Comparison of ENCODE assay signal across 21 cellular contexts in genomic region chr10:5841965-5842364, GRCh38. TPM values are rescaled to one million over a fixed set of nuclear protein-coding genes. Genes with fewer than 3 reads are reported as not detected.
A peak's percentile ranks its signal among the peaks of the same experiment; 100 is the strongest.
DNase-seq lines count a peak whose midpoint lies in the region; ATAC-seq and TF ChIP-seq lines count a peak whose summit lies in the region.
"Had no signal": no experiment of that assay in that cellular context is flagged by ENCODE, and none has a peak within 500 bp of the region (broad histone marks: within the 10 kb centered on the region; RNA-seq: fewer than 3 reads in every experiment).

No MANE protein-coding gene starts in this region.

- peaks cover 48 to 51% (median 50%) of the 10 kb centered on the region in 3 donors for H3K4me1 Mint-ChIP-seq in IgD-negative memory B cell
- peaks cover 89% of the 10 kb centered on the region for H3K4me1 Mint-ChIP-seq in activated B cell treated with CpG ODN at 0.5 μM for 24 hours
- H3K4me1 Mint-ChIP-seq in naive B cell, result peaks cover 56 to 91% (median 70%) of the 10 kb centered on the region in 3 donors

- no peaks in the 10 kb centered on the region for H3K27me3 Mint-ChIP-seq in IgD-negative memory B cell
- no peaks in the 10 kb centered on the region for H3K27me3 Mint-ChIP-seq in activated B cell treated with CpG ODN at 0.5 μM for 24 hours
- H3K27me3 Mint-ChIP-seq in naive B cell, result no peaks in the 10 kb centered on the region

- no peaks in the 10 kb centered on the region for H3K9me3 Mint-ChIP-seq in IgD-negative memory B cell
- no peaks in the 10 kb centered on the region for H3K9me3 Mint-ChIP-seq in activated B cell treated with CpG ODN at 0.5 μM for 24 hours
- no peaks in the 10 kb centered on the region for H3K9me3 Mint-ChIP-seq in naive B cell

- H3K4me3 ChIP-seq in testis (peak overlapping the region; percentile 18 to 43), heart right ventricle (no peak overlapping the region)
- H3K4me3 ChIP-seq: A549, MG63 had no signal

- H3K36me3 ChIP-seq in testis (ENCODE audit: low read depth, missing control alignments) (no peaks in the 10 kb centered on the region), heart right ventricle (no peaks in the 10 kb centered on the region)
- H3K36me3 ChIP-seq: MG63 had no signal

- 63 to 76% methylated on average over 14 of the region's 14 CpGs for WGBS in testis, 2 donors
- WGBS in heart right ventricle, 2 donors, result 96 to 97% methylated on average over 14 of the region's 14 CpGs

- H3K4me1 ChIP-seq in testis, result peaks cover 13% of the 10 kb centered on the region
- H3K4me1 ChIP-seq in heart right ventricle, result peaks cover 3 to 30% (median 10%) of the 10 kb centered on the region in 9 donors
- H3K4me1 ChIP-seq: A549 had no signal

- TF ChIP-seq CTCF in activated B cell treated with CpG ODN at 0.5 μM for 24 hours (IDR thresholded peaks at IDR 0.05) (no peak), testis (IDR thresholded peaks at IDR 0.05) (no peak), heart right ventricle (IDR thresholded peaks at IDR 0.05) (no peak)

- TF ChIP-seq POLR2A in testis (IDR thresholded peaks at IDR 0.05), result no peak

- H3K36me3 Mint-ChIP-seq in IgD-negative memory B cell (peaks cover 2% of the 10 kb centered on the region), activated B cell treated with CpG ODN at 0.5 μM for 24 hours (ENCODE audit: low read depth) (no peaks in the 10 kb centered on the region), naive B cell (no peaks in the 10 kb centered on the region)

- intact Hi-C loops in activated B cell treated with CpG ODN at 0.5 μM for 24 hours (cut with micrococcal nuclease), result loop anchor here (2.0 kb wide), 1 partner anchor 209 kb away; no protein-coding TSS in a partner anchor
- intact Hi-C loops in testis (cut with DNase I; ENCODE audit: low total_unique reads), result no loop called here
- intact Hi-C loops in heart right ventricle (cut with DNase I), result no loop called here

- DNase-seq in activated B cell treated with CpG ODN at 0.5 μM for 24 hours, result no peak
- no peak for DNase-seq in naive B cell
- peak; percentile 51 for DNase-seq in testis
- no peak for DNase-seq in epidermal melanocyte (ENCODE audit: insufficient read length, low spot score)
- no peak for DNase-seq in activated T-cell treated with anti-CD3 and anti-CD28 coated beads, Interleukin-2, amount 50 U/mL, for 48 hours
- DNase-seq in heart right ventricle, result no peak
- DNase-seq: Calu3; DMS153; DND-41; KG1; MG63; NCI-H2029; NCI-H446; NCI-H524 treated with DMSO at 0.1 percent for 48 hours; NCI-H774; NK-92 treated with Interleukin-12 subunit alpha and Interleukin-12 subunit beta, amount 100 ng/mL, for 24 hours; SHP77 treated with DMSO at 0.1 percent for 48 hours had no signal

- no peaks in the 10 kb centered on the region for H3K9me3 ChIP-seq in testis
- H3K9me3 ChIP-seq in heart right ventricle, result no peaks in the 10 kb centered on the region
- H3K9me3 ChIP-seq: A549, MG63 had no signal

- CTCF ChIA-PET in activated B cell treated with CpG ODN at 0.5 μM for 24 hours (lab: Charles Lee), result interaction anchor here (0.8 to 2.2 kb wide), 3 partner anchors 10 to 218 kb away, joined by 3 to 10 read pairs (median 6); no protein-coding TSS in a partner anchor

- H3K27ac Mint-ChIP-seq in IgD-negative memory B cell (peak overlapping the region; percentile 95 to 99 (median 98)), activated B cell treated with CpG ODN at 0.5 μM for 24 hours (peak overlapping the region; percentile 98), naive B cell (peak overlapping the region; percentile 100)

- no peak overlapping the region for H3K27ac ChIP-seq in testis
- no peak overlapping the region for H3K27ac ChIP-seq in heart right ventricle
- H3K27ac ChIP-seq: A549 had no signal

- ATAC-seq in activated B cell treated with CpG ODN at 0.5 μM for 24 hours (ENCODE audit: low read depth) (no peak), naive B cell (ENCODE audit: low read depth in 2 of 2) (no peak), heart right ventricle (no peak)
- ATAC-seq: A549, HCT116, Panc1 had no signal

- POLR2A ChIA-PET in activated B cell treated with CpG ODN at 0.5 μM for 24 hours (lab: Charles Lee), result interaction anchor here (0.6 to 8.9 kb wide), 8 partner anchors 11 to 135 kb away, joined by 3 to 373 read pairs (median 23); partner anchors contain the start of genes ANKRD16, FBH1 and GDI2

- H3K4me3 Mint-ChIP-seq in IgD-negative memory B cell (peak overlapping the region in 3 of 4 donors; percentile 13 to 83 (median 16)), activated B cell treated with CpG ODN at 0.5 μM for 24 hours (no peak overlapping the region), naive B cell (peak overlapping the region; percentile 57 to 94 (median 88))

- H3K27me3 ChIP-seq in testis (no peaks in the 10 kb centered on the region), heart right ventricle (no peaks in the 10 kb centered on the region)
- H3K27me3 ChIP-seq: MG63 had no signal

RNA-seq across cellular contexts. Expression of gene GDI2, which starts 28.7 kb away (rescaled TPM):
- polyA plus RNA-seq in IgD-negative memory B cell (248 TPM), naive B cell (ENCODE audit: low read depth in 6 of 6) (100 to 1,000 TPM; 380 to 482 (median 401) TPM), testis (ENCODE audit: insufficient read depth, low read depth, low replicate concordance) (144 TPM), heart right ventricle (10 to 100 TPM; 21.8 to 99.6 TPM)
- total RNA-seq in activated B cell treated with CpG ODN at 0.5 μM for 24 hours (289 and 301 TPM in 2 replicates), testis (100 to 1,000 TPM; 184 to 204 TPM), heart right ventricle (100 to 1,000 TPM in 6 of 10 donors, 10 to 100 TPM in 4; 89.1 to 145 (median 102) TPM)

RNA-seq across cellular contexts. Expression of gene ANKRD16, which starts 47.7 kb away (rescaled TPM):
- polyA plus RNA-seq in IgD-negative memory B cell (5.2 TPM), naive B cell (ENCODE audit: low read depth in 6 of 6) (1 to 10 TPM; 4.0 to 7.5 (median 5.7) TPM), testis (ENCODE audit: insufficient read depth, low read depth, low replicate concordance) (14.2 TPM), heart right ventricle (1 to 10 TPM; 3.0 to 3.8 TPM)
- total RNA-seq in activated B cell treated with CpG ODN at 0.5 μM for 24 hours (9.2 and 11.1 TPM in 2 replicates), testis (10 to 100 TPM; 30.3 to 32.1 TPM), heart right ventricle (1 to 10 TPM; 2.2 to 3.9 (median 3.4) TPM)

RNA-seq across cellular contexts. Expression of gene FBH1, which starts 48.1 kb away (rescaled TPM):
- polyA plus RNA-seq in IgD-negative memory B cell, result 85.4 TPM
- 65.5 and 68.7 TPM in 2 replicates for total RNA-seq in activated B cell treated with CpG ODN at 0.5 μM for 24 hours
- polyA plus RNA-seq in naive B cell (ENCODE audit: low read depth in 6 of 6), result 100 to 1,000 TPM in 2 of 6 donors, 10 to 100 TPM in 4; 93.4 to 123 (median 95.2) TPM
- total RNA-seq in testis, result 100 to 1,000 TPM; 174 to 203 TPM
- polyA plus RNA-seq in testis (ENCODE audit: insufficient read depth, low read depth, low replicate concordance), result 91.6 TPM
- total RNA-seq in heart right ventricle, result 100 to 1,000 TPM in 1 of 10 donors, 10 to 100 TPM in 9; 57.8 to 134 (median 76.0) TPM
- polyA plus RNA-seq in heart right ventricle, result 10 to 100 TPM; 59.1 to 91.9 TPM

Comparison
In these comparisons a context has a peak if more than half of its experiments do, and no peak if none do; other contexts are left out.
1. H3K4me3 ChIP-seq: peak in testis (2 of 2); none in heart right ventricle (0 of 10).
2. Peak in every context shown above with its lines, with median percentiles within 50 percentile points of each other: H3K27ac Mint-ChIP-seq.